Comparison of ENCODE assay signal across 19 cellular contexts in the genomic region with DNA sequence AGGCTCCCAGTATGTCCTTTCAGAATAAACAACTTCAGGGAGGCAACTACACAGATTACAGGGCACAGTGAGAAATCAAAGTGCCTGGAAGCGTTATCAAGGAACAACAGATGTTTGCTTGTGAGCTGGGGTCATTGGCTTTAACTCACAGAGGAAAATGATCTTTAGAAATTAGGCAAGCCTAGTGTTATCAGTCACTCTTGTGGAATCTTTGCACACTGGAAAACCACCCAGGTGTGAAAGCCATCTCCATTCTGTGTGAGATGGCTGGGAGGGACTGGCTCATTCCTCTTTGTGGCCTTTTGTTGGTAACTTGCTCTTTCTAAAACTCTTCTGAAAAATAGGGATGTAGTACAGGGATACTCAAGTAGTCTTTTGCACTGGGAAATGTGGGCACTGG.
DNase-seq lines count a peak whose midpoint lies in the region; ATAC-seq lines count a peak whose summit lies in the region.
"Had no signal": no experiment of that assay in that cellular context is flagged by ENCODE, and none has a peak within 500 bp of the region (broad histone marks: within the 10 kb centered on the region; RNA-seq: fewer than 3 reads in every experiment).

No MANE protein-coding gene starts in this region.

- no peak overlapping the region for H3K4me2 ChIP-seq in neuronal stem cell (ENCODE audit: insufficient read depth, low read length, poor library complexity, severe bottlenecking)
- H3K4me2 ChIP-seq: A549 had no signal

- in situ Hi-C loops in Caki2 (cut with HindIII; ENCODE audit: low pct_unique_long_range_greater_than_20kb, low sequenced_read_pairs), result no loop called here

- no peak overlapping the region for H3K14ac ChIP-seq in neuronal stem cell (ENCODE audit: low read length)

- H2BK15ac ChIP-seq in neuronal stem cell (ENCODE audit: low read length), result no peak overlapping the region

- no CpG with 5 or more reads among the region's 1 CpG for WGBS in neuronal stem cell (ENCODE audit: extremely low coverage in 2 of 2, insufficient read length in 2 of 2, insufficient replicate concordance in 1 of 2), 2 donors

- no peak overlapping the region for H2BK120ac ChIP-seq in neuronal stem cell (ENCODE audit: low read depth, low read length)

- H2AFZ ChIP-seq in neuronal stem cell (ENCODE audit: low read length), result no peak overlapping the region

- no peak overlapping the region for H3K4ac ChIP-seq in neuronal stem cell (ENCODE audit: low read length)

- H2AK5ac ChIP-seq in neuronal stem cell (ENCODE audit: low read depth, low read length), result no peak overlapping the region

- peaks cover 0 to 2% of the 10 kb centered on the region in 2 donors for H3K9me3 ChIP-seq in neuronal stem cell (replicated peaks in 1 of 2; ENCODE audit: control insufficient read depth in 2 of 2, insufficient read depth in 1 of 2, low read depth in 1 of 2, low read length in 2 of 2)
- H3K9me3 ChIP-seq: A549 had no signal

- no peaks in the 10 kb centered on the region for H3K27me3 ChIP-seq in neuronal stem cell (ENCODE audit: control insufficient read depth in 3 of 3, insufficient read depth in 3 of 3, low read depth in 1 of 3, low read length in 3 of 3)

- H2BK12ac ChIP-seq in neuronal stem cell (ENCODE audit: low read length), result no peak overlapping the region

- no peak overlapping the region for H3K4me3 ChIP-seq in neuronal stem cell (ENCODE audit: low read length in 2 of 2)
- H3K4me3 ChIP-seq: A549, SK-N-MC had no signal

- peak; percentile 32 for DNase-seq in Caki2 (ENCODE audit: low read depth)
- peak; percentile 6 for DNase-seq in NCI-H82 treated with DMSO at 0.1 percent for 48 hours (lab: John Stamatoyannopoulos, UW; ENCODE audit: unreplicated experiment)
- peak; percentile 36 for DNase-seq in glomerular visceral epithelial cell (ENCODE audit: extremely low spot score)
- DNase-seq in neuronal stem cell (ENCODE audit: low spot score), result peak; percentile 18
- no peak for DNase-seq in AG20443 (ENCODE audit: low spot score)
- DNase-seq in NCI-H524 (lab: John Stamatoyannopoulos, UW), result no peak
- no peak for DNase-seq in NCI-H146 treated with DMSO at 0.1 percent for 48 hours (lab: John Stamatoyannopoulos, UW; ENCODE audit: unreplicated experiment)
- DNase-seq: C1 segment of cervical spinal cord; CD8-positive, alpha-beta memory T cell; KBM-7; NCI-H1417; NCI-H1930; NCI-H226; NCI-H526; NK-92 treated with Interleukin-12 subunit alpha and Interleukin-12 subunit beta, amount 100 ng/mL, for 24 hours; SHP77 had no signal

- H3K79me1 ChIP-seq in neuronal stem cell (ENCODE audit: low read depth, low read length), result no peaks in the 10 kb centered on the region

- no peaks in the 10 kb centered on the region for H3K36me3 ChIP-seq in neuronal stem cell (replicated peaks in 1 of 2; ENCODE audit: control insufficient read depth in 2 of 2, insufficient read depth in 2 of 2, low read length in 2 of 2)

- ATAC-seq in GM19455 (IDR thresholded peaks at IDR 0.05; ENCODE audit: unreplicated experiment), result no peak
- ATAC-seq: A549 had no signal

- no peak overlapping the region for H3K18ac ChIP-seq in neuronal stem cell (ENCODE audit: low read length)

- no peak overlapping the region for H3K27ac ChIP-seq in neuronal stem cell (replicated peaks; ENCODE audit: low read length)
- H3K27ac ChIP-seq: A549, SK-N-MC had no signal

- no peak overlapping the region for H2BK5ac ChIP-seq in neuronal stem cell (ENCODE audit: low read length)

- H4K91ac ChIP-seq in neuronal stem cell (ENCODE audit: low read depth, low read length, poor library complexity), result no peak overlapping the region

- no peaks in the 10 kb centered on the region for H3K4me1 ChIP-seq in neuronal stem cell (ENCODE audit: control insufficient read depth in 2 of 2, insufficient read depth in 1 of 2, low read depth in 1 of 2, low read length in 2 of 2)
- H3K4me1 ChIP-seq: A549 had no signal

- H3K23ac ChIP-seq in neuronal stem cell (ENCODE audit: low read depth, low read length, poor library complexity), result no peak overlapping the region

- no peak overlapping the region for H4K8ac ChIP-seq in neuronal stem cell (ENCODE audit: low read depth, low read length)

- no peak overlapping the region for H3K9ac ChIP-seq in neuronal stem cell (ENCODE audit: low read depth, low read length, poor library complexity)

Comparison
In these comparisons a context has a peak if more than half of its experiments do, and no peak if none do; other contexts are left out.
1. DNase-seq: peak in Caki2 (single experiment), NCI-H82 treated with DMSO at 0.1 percent for 48 hours (single experiment), glomerular visceral epithelial cell (single experiment) and neuronal stem cell (single experiment); none in AG20443 (single experiment), NCI-H524 (0 of 2) and NCI-H146 treated with DMSO at 0.1 percent for 48 hours (single experiment).